13 cellular contexts compared by ENCODE assay signal in genomic region chr4:135838889-135839288, GRCh38.
DNase-seq lines count a peak whose midpoint lies in the region; ATAC-seq and TF ChIP-seq lines count a peak whose summit lies in the region.
"Had no signal": no experiment of that assay in that cellular context is flagged by ENCODE, and none has a peak within 500 bp of the region (broad histone marks: within the 10 kb centered on the region; RNA-seq: fewer than 3 reads in every experiment).

No MANE protein-coding gene starts in this region.

- no peak overlapping the region for H3K27ac Mint-ChIP-seq in Calu3 (ENCODE audit: unreplicated experiment)
- H3K27ac Mint-ChIP-seq in naive thymus-derived CD8-positive, alpha-beta T cell = no peak overlapping the region
- H3K27ac Mint-ChIP-seq: memory B cell had no signal

- H3K4ac ChIP-seq in neuronal stem cell (ENCODE audit: low read length) = no peak overlapping the region

- no peak overlapping the region for H3K14ac ChIP-seq in neuronal stem cell (ENCODE audit: low read length)

- H2AK5ac ChIP-seq in neuronal stem cell (ENCODE audit: low read depth, low read length) = no peak overlapping the region

- H3K23ac ChIP-seq in neuronal stem cell (ENCODE audit: low read depth, low read length, poor library complexity) = no peak overlapping the region

- peaks cover 5% of the 10 kb centered on the region for H3K36me3 Mint-ChIP-seq in Calu3 (ENCODE audit: insufficient read depth, unreplicated experiment)
- no peaks in the 10 kb centered on the region for H3K36me3 Mint-ChIP-seq in naive thymus-derived CD8-positive, alpha-beta T cell
- H3K36me3 Mint-ChIP-seq: memory B cell had no signal

- peak overlapping the region in 7 of 59 donors; percentile 1 to 59 (median 29) for H3K27ac ChIP-seq in dorsolateral prefrontal cortex
- H3K27ac ChIP-seq in neuronal stem cell (replicated peaks; ENCODE audit: low read length) = no peak overlapping the region
- H3K27ac ChIP-seq: esophagus squamous epithelium, spleen had no signal

- ATAC-seq in GM21723 (IDR thresholded peaks at IDR 0.05; ENCODE audit: unreplicated experiment) (no peak), GM18907 (IDR thresholded peaks at IDR 0.05; ENCODE audit: unreplicated experiment) (no peak)
- ATAC-seq in naive thymus-derived CD8-positive, alpha-beta T cell = no peak

- H2AFZ ChIP-seq in neuronal stem cell (ENCODE audit: low read length) = peak overlapping the region; percentile 47

- no peak overlapping the region for H4K91ac ChIP-seq in neuronal stem cell (ENCODE audit: low read depth, low read length, poor library complexity)

- no peaks in the 10 kb centered on the region for H3K27me3 Mint-ChIP-seq in Calu3 (ENCODE audit: unreplicated experiment)
- H3K27me3 Mint-ChIP-seq in naive thymus-derived CD8-positive, alpha-beta T cell = no peaks in the 10 kb centered on the region
- H3K27me3 Mint-ChIP-seq: memory B cell had no signal

- no peaks in the 10 kb centered on the region for H3K36me3 ChIP-seq in neuronal stem cell (replicated peaks in 1 of 2; ENCODE audit: control insufficient read depth in 2 of 2, insufficient read depth in 2 of 2, low read length in 2 of 2)
- H3K36me3 ChIP-seq: esophagus squamous epithelium, spleen had no signal

- H2BK12ac ChIP-seq in neuronal stem cell (ENCODE audit: low read length) = no peak overlapping the region

- no peaks in the 10 kb centered on the region for H3K4me1 Mint-ChIP-seq in Calu3 (ENCODE audit: low read depth, unreplicated experiment)
- no peaks in the 10 kb centered on the region for H3K4me1 Mint-ChIP-seq in naive thymus-derived CD8-positive, alpha-beta T cell
- H3K4me1 Mint-ChIP-seq: memory B cell had no signal

- POLR2A ChIA-PET in naive thymus-derived CD8-positive, alpha-beta T cell (lab: Charles Lee) = no interaction called here

- H3K79me1 ChIP-seq in neuronal stem cell (ENCODE audit: low read depth, low read length) = no peaks in the 10 kb centered on the region

- no peak overlapping the region for H3K4me2 ChIP-seq in neuronal stem cell (ENCODE audit: insufficient read depth, low read length, poor library complexity, severe bottlenecking)

- H2BK15ac ChIP-seq in neuronal stem cell (ENCODE audit: low read length) = no peak overlapping the region

- H3K9me3 Mint-ChIP-seq in Calu3 (ENCODE audit: low read depth, unreplicated experiment) = peaks cover 2% of the 10 kb centered on the region
- H3K9me3 Mint-ChIP-seq in naive thymus-derived CD8-positive, alpha-beta T cell = peaks cover 0 to 16% (median 3%) of the 10 kb centered on the region in 9 donors
- H3K9me3 Mint-ChIP-seq: memory B cell had no signal

- H2BK5ac ChIP-seq in neuronal stem cell (ENCODE audit: low read length) = no peak overlapping the region

- H3K9ac ChIP-seq in neuronal stem cell (ENCODE audit: low read depth, low read length, poor library complexity) = no peak overlapping the region

- no TSS peak for BruUV-seq in Calu3 (replicated peaks; lab: Mats Ljungman, UMichigan)

- TF ChIP-seq CTCF in dorsolateral prefrontal cortex (IDR thresholded peaks at IDR 0.05 in 54 of 56, conservative IDR thresholded peaks at IDR 0.05 in 2 of 56; ENCODE audit: low read depth in 1 of 56, partially characterized antibody in 56 of 56) = no peak
- TF ChIP-seq CTCF in Calu3 (IDR thresholded peaks at IDR 0.05; ENCODE audit: unreplicated experiment) = no peak

- H3K4me3 Mint-ChIP-seq in Calu3 (ENCODE audit: low read depth, unreplicated experiment) = no peak overlapping the region
- H3K4me3 Mint-ChIP-seq in naive thymus-derived CD8-positive, alpha-beta T cell = no peak overlapping the region
- H3K4me3 Mint-ChIP-seq: memory B cell had no signal

- H3K27me3 ChIP-seq in dorsolateral prefrontal cortex = peaks cover 0 to under 1% (median 0%) of the 10 kb centered on the region in 45 donors
- no peaks in the 10 kb centered on the region for H3K27me3 ChIP-seq in neuronal stem cell (ENCODE audit: control insufficient read depth in 3 of 3, insufficient read depth in 3 of 3, low read depth in 1 of 3, low read length in 3 of 3)
- H3K27me3 ChIP-seq: esophagus squamous epithelium, spleen had no signal

- no CpG with 5 or more reads among the region's 1 CpG for WGBS in neuronal stem cell (ENCODE audit: extremely low coverage in 2 of 2, insufficient read length in 2 of 2, insufficient replicate concordance in 1 of 2), 2 donors

- CTCF ChIA-PET in Calu3 (lab: Charles Lee) = no interaction called here

- no peak overlapping the region for H3K18ac ChIP-seq in neuronal stem cell (ENCODE audit: low read length)

- H4K8ac ChIP-seq in neuronal stem cell (ENCODE audit: low read depth, low read length) = no peak overlapping the region

- peaks cover 0 to 6% of the 10 kb centered on the region in 2 donors for H3K4me1 ChIP-seq in neuronal stem cell (ENCODE audit: control insufficient read depth in 2 of 2, insufficient read depth in 1 of 2, low read depth in 1 of 2, low read length in 2 of 2)
- H3K4me1 ChIP-seq: esophagus squamous epithelium, spleen had no signal

- H3K4me3 ChIP-seq in dorsolateral prefrontal cortex = no peak overlapping the region
- H3K4me3 ChIP-seq in neuronal stem cell (ENCODE audit: low read length in 2 of 2) = no peak overlapping the region
- H3K4me3 ChIP-seq: esophagus squamous epithelium, spleen had no signal

- intact Hi-C loops in dorsolateral prefrontal cortex (cut with DNase I) (no loop called here), Calu3 (cut with micrococcal nuclease; ENCODE audit: unreplicated experiment) (no loop called here)

- peak; percentile 56 for DNase-seq in H4 (ENCODE audit: low spot score)
- peak; percentile 1 to 37 for DNase-seq in NCI-H524 (lab: John Stamatoyannopoulos, UW)
- peak in 6 of 10 donors; percentile 9 to 57 (median 43) for DNase-seq in dorsolateral prefrontal cortex
- DNase-seq in neuronal stem cell (ENCODE audit: low spot score) = peak; percentile 8
- no peak for DNase-seq in Calu3
- DNase-seq in naive thymus-derived CD8-positive, alpha-beta T cell = no peak
- DNase-seq: activated CD8-positive, alpha-beta memory T cell treated with anti-CD3 and anti-CD28 coated beads for 24 hours; esophagus squamous epithelium; NCI-H2107; spleen had no signal

- H3K9me3 ChIP-seq in neuronal stem cell (replicated peaks in 1 of 2; ENCODE audit: control insufficient read depth in 2 of 2, insufficient read depth in 1 of 2, low read depth in 1 of 2, low read length in 2 of 2) = no peaks in the 10 kb centered on the region
- H3K9me3 ChIP-seq: esophagus squamous epithelium, spleen had no signal

- no peak overlapping the region for H2BK120ac ChIP-seq in neuronal stem cell (ENCODE audit: low read depth, low read length)

Comparison
In these comparisons a context has a peak if more than half of its experiments do, and no peak if none do; other contexts are left out.
1. DNase-seq: peak in H4 (single experiment), NCI-H524 (2 of 2), dorsolateral prefrontal cortex (6 of 10) and neuronal stem cell (single experiment); none in Calu3 (single experiment) and naive thymus-derived CD8-positive, alpha-beta T cell (0 of 10).